ENCODE assay signal across 1 cellular context in the genomic region with DNA sequence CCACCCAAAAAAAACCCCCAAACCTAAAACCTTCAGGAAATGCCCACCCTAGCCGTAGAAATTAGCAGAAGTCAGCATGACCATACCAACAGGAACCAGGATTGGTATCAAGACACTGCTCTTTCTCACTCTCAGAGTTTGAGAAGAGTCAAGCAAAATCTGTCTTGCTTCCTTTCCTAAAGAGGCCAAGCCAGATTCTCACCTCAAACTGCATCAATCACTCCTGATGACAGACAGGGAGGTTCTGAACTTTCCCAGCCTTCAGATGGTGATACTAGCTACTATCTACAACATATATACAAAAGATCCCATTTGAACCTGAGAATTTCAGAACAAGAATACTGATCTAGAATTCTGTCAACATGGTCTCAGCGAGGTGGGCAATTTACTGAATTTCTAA.
A peak's percentile ranks its signal among the peaks of the same experiment; 100 is the strongest.
TF ChIP-seq lines count a peak whose summit lies in the region.

No MANE protein-coding gene starts in this region.

TF ChIP-seq in GM12878, 131 proteins besides CTCF, POLR2A, EP300 and RAD21:
- no peak for TF ChIP-seq BRCA1 (IDR thresholded peaks at IDR 0.05; ENCODE audit: low read depth, low read length)
- TF ChIP-seq, protein P1, sequence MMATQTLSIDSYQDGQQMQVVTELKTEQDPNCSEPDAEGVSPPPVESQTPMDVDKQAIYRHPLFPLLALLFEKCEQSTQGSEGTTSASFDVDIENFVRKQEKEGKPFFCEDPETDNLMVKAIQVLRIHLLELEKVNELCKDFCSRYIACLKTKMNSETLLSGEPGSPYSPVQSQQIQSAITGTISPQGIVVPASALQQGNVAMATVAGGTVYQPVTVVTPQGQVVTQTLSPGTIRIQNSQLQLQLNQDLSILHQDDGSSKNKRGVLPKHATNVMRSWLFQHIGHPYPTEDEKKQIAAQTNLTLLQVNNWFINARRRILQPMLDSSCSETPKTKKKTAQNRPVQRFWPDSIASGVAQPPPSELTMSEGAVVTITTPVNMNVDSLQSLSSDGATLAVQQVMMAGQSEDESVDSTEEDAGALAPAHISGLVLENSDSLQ (IDR thresholded peaks at IDR 0.05) = peak; percentile 48; the same call in 1 of the 2 replicates
- TF ChIP-seq, protein P2, sequence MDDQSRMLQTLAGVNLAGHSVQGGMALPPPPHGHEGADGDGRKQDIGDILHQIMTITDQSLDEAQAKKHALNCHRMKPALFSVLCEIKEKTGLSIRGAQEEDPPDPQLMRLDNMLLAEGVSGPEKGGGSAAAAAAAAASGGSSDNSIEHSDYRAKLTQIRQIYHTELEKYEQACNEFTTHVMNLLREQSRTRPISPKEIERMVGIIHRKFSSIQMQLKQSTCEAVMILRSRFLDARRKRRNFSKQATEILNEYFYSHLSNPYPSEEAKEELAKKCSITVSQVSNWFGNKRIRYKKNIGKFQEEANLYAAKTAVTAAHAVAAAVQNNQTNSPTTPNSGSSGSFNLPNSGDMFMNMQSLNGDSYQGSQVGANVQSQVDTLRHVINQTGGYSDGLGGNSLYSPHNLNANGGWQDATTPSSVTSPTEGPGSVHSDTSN (IDR thresholded peaks at IDR 0.05; ENCODE audit: insufficient replicate concordance, low read depth, low read length) = peak; percentile 30
